In the genomic region with DNA sequence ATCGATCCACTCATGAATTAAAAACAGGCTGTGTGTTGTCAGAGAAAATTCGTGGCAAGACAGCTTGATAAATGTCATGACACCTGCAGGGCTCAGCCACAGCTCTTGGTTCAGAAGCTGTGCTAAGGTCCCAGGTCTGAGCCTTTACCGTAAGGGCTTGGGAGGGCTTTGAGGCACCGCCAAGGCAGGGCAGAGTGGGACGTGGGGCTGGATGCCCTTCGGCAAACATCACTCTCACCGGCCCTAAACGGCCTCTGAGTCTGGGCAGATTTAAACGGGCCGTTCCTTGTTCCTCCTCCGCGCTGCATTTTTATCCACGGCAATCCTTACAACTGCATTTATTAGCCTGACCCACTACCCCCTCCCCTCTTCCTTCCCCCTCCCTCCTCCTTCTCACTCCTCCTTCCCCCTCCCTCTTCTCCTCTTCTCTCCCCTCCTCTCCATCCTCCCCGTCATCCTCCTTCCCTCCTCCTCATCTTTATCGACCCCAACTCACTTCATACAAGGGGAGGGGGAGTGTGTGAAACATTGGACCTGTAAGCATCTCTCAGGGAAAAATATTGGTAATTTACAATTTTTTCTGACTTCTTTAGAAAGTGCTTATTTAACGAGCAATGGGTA, we compare ENCODE assay signal across 9 cellular contexts. TPM values are rescaled to one million over a fixed set of nuclear protein-coding genes. Genes with fewer than 3 reads are reported as not detected.
DNase-seq lines count a peak whose midpoint lies in the region; ATAC-seq lines count a peak whose summit lies in the region.
"Had no signal": no experiment of that assay in that cellular context is flagged by ENCODE, and none has a peak within 500 bp of the region (broad histone marks: within the 10 kb centered on the region; RNA-seq: fewer than 3 reads in every experiment).

No MANE protein-coding gene starts in this region.

- no peak overlapping the region for H3K9ac ChIP-seq in muscle layer of colon (ENCODE audit: low read length)

- ATAC-seq in Right ventricle myocardium superior (ENCODE audit: poor library complexity) (peak; percentile 28), left cardiac atrium (no peak), GM21723 (IDR thresholded peaks at IDR 0.05; ENCODE audit: unreplicated experiment) (no peak), GM18520 (IDR thresholded peaks at IDR 0.05; ENCODE audit: unreplicated experiment) (no peak), HG03108 (IDR thresholded peaks at IDR 0.05; ENCODE audit: unreplicated experiment) (no peak)

- DNase-seq in Right ventricle myocardium superior (peak; percentile 51), left cardiac atrium (no peak), astrocyte of the hippocampus (ENCODE audit: low read depth, low spot score) (peak; percentile 46), hypothalamus (lab: John Stamatoyannopoulos, UW) (no peak)

- intact Hi-C loops in Right ventricle myocardium superior (cut with DNase I), result no loop called here
- intact Hi-C loops in left cardiac atrium (cut with DNase I), result no loop called here

- H3K27me3 ChIP-seq in muscle layer of colon (ENCODE audit: control insufficient read depth in 1 of 2, insufficient read depth in 2 of 2, low read length in 2 of 2), result no peaks in the 10 kb centered on the region

- H3K27ac ChIP-seq in muscle layer of colon (ENCODE audit: low read depth, low read length), result peak overlapping the region; percentile 1

- no peaks in the 10 kb centered on the region for H3K36me3 ChIP-seq in muscle layer of colon (ENCODE audit: insufficient read depth, low read length)

- no peak overlapping the region for H3K4me3 ChIP-seq in muscle layer of colon (ENCODE audit: low read depth in 1 of 2, low read length in 2 of 2)

- H3K4me1 ChIP-seq in muscle layer of colon (ENCODE audit: insufficient read depth, low read length), result peaks cover 60% of the 10 kb centered on the region

- no peaks in the 10 kb centered on the region for H3K9me3 ChIP-seq in muscle layer of colon (ENCODE audit: low read length)

RNA-seq across cellular contexts. Expression of a gene that starts 33.9 kb away (rescaled TPM):
- total RNA-seq in Right ventricle myocardium superior (29.9 TPM), left cardiac atrium (10 to 100 TPM; 21.7 to 24.7 TPM)
- total RNA-seq: Daoy had no signal

Comparison
In these comparisons a context has a peak if more than half of its experiments do, and no peak if none do; other contexts are left out.
1. DNase-seq: peak in Right ventricle myocardium superior (single experiment) and astrocyte of the hippocampus (single experiment); none in left cardiac atrium (single experiment) and hypothalamus (0 of 51).